ENCODE assay signal across 19 cellular contexts in the genomic region with DNA sequence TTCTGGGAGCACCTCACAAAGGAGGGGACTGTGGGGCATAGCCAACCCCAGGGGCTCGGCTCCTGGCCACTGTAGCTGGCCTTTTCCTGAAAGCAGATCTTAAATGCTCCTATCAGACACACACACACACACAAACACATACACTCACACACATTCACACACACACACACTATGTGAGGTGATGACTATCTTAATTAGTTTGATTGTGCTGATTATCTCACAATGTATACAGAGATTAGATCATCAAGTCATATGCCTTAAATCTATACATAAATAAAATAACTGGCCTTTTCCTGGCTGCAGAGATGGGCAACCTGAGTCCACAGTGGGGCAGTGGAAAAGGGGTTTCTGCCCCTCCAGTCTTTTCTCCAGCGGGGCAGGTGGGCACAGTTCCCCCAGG. TPM values are rescaled to one million over a fixed set of nuclear protein-coding genes. Genes with fewer than 3 reads are reported as not detected.
DNase-seq lines count a peak whose midpoint lies in the region; ATAC-seq and TF ChIP-seq lines count a peak whose summit lies in the region.
"Had no signal": no experiment of that assay in that cellular context is flagged by ENCODE, and none has a peak within 500 bp of the region (broad histone marks: within the 10 kb centered on the region; RNA-seq: fewer than 3 reads in every experiment).

No MANE protein-coding gene starts in this region.

- peaks cover 46% of the 10 kb centered on the region for H3K27me3 ChIP-seq in SK-N-SH (ENCODE audit: insufficient read depth)
- H3K27me3 ChIP-seq in neural progenitor cell: no peaks in the 10 kb centered on the region
- no peaks in the 10 kb centered on the region for H3K27me3 ChIP-seq in body of pancreas

- H3K36me3 Mint-ChIP-seq in neural progenitor cell: no peaks in the 10 kb centered on the region
- H3K36me3 Mint-ChIP-seq: CD8-positive, alpha-beta T cell had no signal

- no peaks in the 10 kb centered on the region for H3K9me3 Mint-ChIP-seq in neural progenitor cell
- H3K9me3 Mint-ChIP-seq: CD8-positive, alpha-beta T cell had no signal

- H3K79me2 ChIP-seq in SK-N-SH (ENCODE audit: insufficient read depth) (no peaks in the 10 kb centered on the region), neural progenitor cell (ENCODE audit: low read depth) (no peaks in the 10 kb centered on the region)

- POLR2A ChIA-PET in SK-N-SH (lab: Yijun Ruan, JAX): no interaction called here

- H3K4me3 ChIP-seq in SK-N-SH (ENCODE audit: low read depth in 2 of 2, low read length in 1 of 2): no peak overlapping the region
- no peak overlapping the region for H3K4me3 ChIP-seq in coronary artery
- no peak overlapping the region for H3K4me3 ChIP-seq in neural progenitor cell
- H3K4me3 ChIP-seq in body of pancreas: no peak overlapping the region
- H3K4me3 ChIP-seq: A549, GM23248, HAP-1, K562 had no signal

- intact Hi-C loops in body of pancreas (cut with DNase I): no loop called here

- peaks cover 10% of the 10 kb centered on the region for H3K27me3 Mint-ChIP-seq in neural progenitor cell (ENCODE audit: insufficient read depth, low read depth)

- peaks cover 32% of the 10 kb centered on the region for H3K4me1 Mint-ChIP-seq in neural progenitor cell

- TF ChIP-seq EP300 in SK-N-SH (IDR thresholded peaks at IDR 0.05; ENCODE audit: borderline replicate concordance in 1 of 2, low read depth in 1 of 2, low read length in 1 of 2): no peak

- peak overlapping the region; percentile 36 for H3K4me3 Mint-ChIP-seq in neural progenitor cell
- H3K4me3 Mint-ChIP-seq: CD8-positive, alpha-beta T cell had no signal

- DNase-seq in SK-N-SH (no peak), coronary artery (ENCODE audit: low spot score) (no peak), neural progenitor cell (ENCODE audit: low spot score) (no peak), NCI-H1417 treated with DMSO at 0.1 percent for 48 hours (lab: John Stamatoyannopoulos, UW) (no peak), body of pancreas (no peak)
- DNase-seq in activated CD4-positive, alpha-beta T cell treated with anti-CD3 and anti-CD28 coated beads for 1 hour: no peak
- DNase-seq: AML-193; Calu3; CD8-positive, alpha-beta T cell; DMS 273 treated with DMSO at 0.1 percent for 48 hours; GM23248; IMR-90 had no signal

- H4K20me1 ChIP-seq in SK-N-SH (ENCODE audit: insufficient read depth): no peaks in the 10 kb centered on the region
- H4K20me1 ChIP-seq in neural progenitor cell (ENCODE audit: low read depth): no peaks in the 10 kb centered on the region

- H3K4me2 ChIP-seq in SK-N-SH (no peak overlapping the region), neural progenitor cell (no peak overlapping the region)
- H3K4me2 ChIP-seq: A549 had no signal

- ATAC-seq in SK-N-SH treated with all-trans-retinoic acid at 6 μM for 48 hours (no peak), body of pancreas (no peak)
- ATAC-seq: CD8-positive, alpha-beta T cell; K562 had no signal

- H3K4me1 ChIP-seq in SK-N-SH (ENCODE audit: control insufficient read depth in 1 of 2, insufficient read depth in 2 of 2, low read depth in 1 of 2, low read length in 1 of 2): no peaks in the 10 kb centered on the region
- H3K4me1 ChIP-seq in neural progenitor cell: peaks cover 23% of the 10 kb centered on the region
- H3K4me1 ChIP-seq in body of pancreas: no peaks in the 10 kb centered on the region
- H3K4me1 ChIP-seq: HAP-1 had no signal

- H3K9me2 ChIP-seq in SK-N-SH: no peaks in the 10 kb centered on the region

- no peak for TF ChIP-seq POLR2A in body of pancreas (IDR thresholded peaks at IDR 0.05)

- TF ChIP-seq CTCF in SK-N-SH (IDR thresholded peaks at IDR 0.05): no peak
- TF ChIP-seq CTCF in coronary artery (IDR thresholded peaks at IDR 0.05): no peak
- TF ChIP-seq CTCF in neural progenitor cell (IDR thresholded peaks at IDR 0.05): no peak
- TF ChIP-seq CTCF in body of pancreas (IDR thresholded peaks at IDR 0.05): no peak

- no peak overlapping the region for H3K9ac ChIP-seq in SK-N-SH
- H3K9ac ChIP-seq in neural progenitor cell: no peak overlapping the region
- H3K9ac ChIP-seq: GM23248 had no signal

- H3K36me3 ChIP-seq in SK-N-SH (replicated peaks in 1 of 2; ENCODE audit: control insufficient read depth in 1 of 2, insufficient read depth in 2 of 2, low read length in 1 of 2): no peaks in the 10 kb centered on the region
- H3K36me3 ChIP-seq in neural progenitor cell: no peaks in the 10 kb centered on the region
- no peaks in the 10 kb centered on the region for H3K36me3 ChIP-seq in body of pancreas (replicated peaks in 1 of 2; ENCODE audit: insufficient read depth in 1 of 2, low read depth in 2 of 2)
- H3K36me3 ChIP-seq: HAP-1 had no signal

- CTCF ChIA-PET in SK-N-SH (lab: Yijun Ruan, JAX): interaction anchor here (3.8 kb wide), 1 partner anchor 15 kb away, joined by 19 read pairs; no protein-coding TSS in a partner anchor

- H2AFZ ChIP-seq in SK-N-SH (ENCODE audit: low read depth) (no peak overlapping the region), neural progenitor cell (replicated peaks) (no peak overlapping the region)
- H2AFZ ChIP-seq: GM23248 had no signal

- H3F3A ChIP-seq in SK-N-SH (replicated peaks; ENCODE audit: insufficient read depth) (no peaks in the 10 kb centered on the region), neural progenitor cell (ENCODE audit: low read depth) (no peaks in the 10 kb centered on the region)

- H3K27ac ChIP-seq in SK-N-SH (ENCODE audit: low read depth in 2 of 2, low read length in 1 of 2) (no peak overlapping the region), coronary artery (peak overlapping the region; percentile 92 to 98), neural progenitor cell (no peak overlapping the region), body of pancreas (no peak overlapping the region)
- H3K27ac ChIP-seq: 22Rv1, GM23248 had no signal

- no peak for TF ChIP-seq RAD21 in SK-N-SH (IDR thresholded peaks at IDR 0.05; ENCODE audit: low read length)

- H3K9me3 ChIP-seq in SK-N-SH (no peaks in the 10 kb centered on the region), neural progenitor cell (ENCODE audit: low read depth) (no peaks in the 10 kb centered on the region), body of pancreas (no peaks in the 10 kb centered on the region)
- H3K9me3 ChIP-seq: A549, HAP-1 had no signal

- 44% methylated on average over 2 of the region's 2 CpGs for WGBS in SK-N-SH (ENCODE audit: low lambda C conversion rate)
- WGBS in body of pancreas, 2 donors: 75 to 77% methylated on average over 2 of the region's 2 CpGs

- no peak overlapping the region for H3K27ac Mint-ChIP-seq in neural progenitor cell
- H3K27ac Mint-ChIP-seq: CD8-positive, alpha-beta T cell had no signal

TF ChIP-seq in SK-N-SH, 30 proteins besides CTCF, POLR2A, EP300 and RAD21:
- TF ChIP-seq SMC3 (IDR thresholded peaks at IDR 0.05; ENCODE audit: low read depth, low read length) (no peak), GATA2 (CRISPR knock-in tag; IDR thresholded peaks at IDR 0.05) (peak; percentile 32; the same call in 1 of the 2 replicates), POLR2AphosphoS5 (IDR thresholded peaks at IDR 0.05; ENCODE audit: low read depth, low read length) (no peak)

TF ChIP-seq in SK-N-SH treated with all-trans-retinoic acid at 6 μM for 48 hours, 23 proteins besides CTCF, POLR2A, EP300 and RAD21:
- TF ChIP-seq ISL1 (CRISPR knock-in tag; IDR thresholded peaks at IDR 0.05) (no peak), ZNF565 (CRISPR knock-in tag; conservative IDR thresholded peaks at IDR 0.05; ENCODE audit: low read depth) (no peak), POU6F1 (CRISPR knock-in tag; IDR thresholded peaks at IDR 0.05; ENCODE audit: borderline replicate concordance, low read depth) (no peak), CSDC2 (CRISPR knock-in tag; IDR thresholded peaks at IDR 0.05) (no peak), OSR1 (CRISPR knock-in tag; IDR thresholded peaks at IDR 0.05) (no peak), PPARA (CRISPR knock-in tag; IDR thresholded peaks at IDR 0.05; ENCODE audit: borderline replicate concordance) (no peak), TOX (CRISPR knock-in tag; IDR thresholded peaks at IDR 0.05; ENCODE audit: borderline replicate concordance) (no peak)
- TF ChIP-seq, protein P1, sequence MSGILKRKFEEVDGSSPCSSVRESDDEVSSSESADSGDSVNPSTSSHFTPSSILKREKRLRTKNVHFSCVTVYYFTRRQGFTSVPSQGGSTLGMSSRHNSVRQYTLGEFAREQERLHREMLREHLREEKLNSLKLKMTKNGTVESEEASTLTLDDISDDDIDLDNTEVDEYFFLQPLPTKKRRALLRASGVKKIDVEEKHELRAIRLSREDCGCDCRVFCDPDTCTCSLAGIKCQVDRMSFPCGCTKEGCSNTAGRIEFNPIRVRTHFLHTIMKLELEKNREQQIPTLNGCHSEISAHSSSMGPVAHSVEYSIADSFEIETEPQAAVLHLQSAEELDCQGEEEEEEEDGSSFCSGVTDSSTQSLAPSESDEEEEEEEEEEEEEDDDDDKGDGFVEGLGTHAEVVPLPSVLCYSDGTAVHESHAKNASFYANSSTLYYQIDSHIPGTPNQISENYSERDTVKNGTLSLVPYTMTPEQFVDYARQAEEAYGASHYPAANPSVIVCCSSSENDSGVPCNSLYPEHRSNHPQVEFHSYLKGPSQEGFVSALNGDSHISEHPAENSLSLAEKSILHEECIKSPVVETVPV (CRISPR knock-in tag; IDR thresholded peaks at IDR 0.05): no peak

RNA-seq across cellular contexts. Expression of gene LGR6, which starts 27.1 kb away (rescaled TPM):
- polyA plus RNA-seq in SK-N-SH (2012; rRNA removed): 0.03 TPM in 1 of 2 replicates, not detected in the other
- polyA plus RNA-seq in SK-N-SH (2012; cell fraction: cytosol; rRNA removed): 0.03 TPM in 1 of 2 replicates, not detected in the other
- polyA plus RNA-seq in SK-N-SH (2012; cell fraction: nucleus; rRNA removed): 0.06 TPM in 1 of 2 replicates, not detected in the other
- total RNA-seq in neural progenitor cell (ENCODE audit: low replicate concordance) (0.25 TPM in 1 of 2 replicates, not detected in the other), body of pancreas (under 1 TPM in 1 of 2 donors, not detected in 1; 0.52 TPM)
- total RNA-seq: Calu3, GM23248, H4, IMR-90 had no signal
- polyA plus RNA-seq: BJ, GM23248, IMR-90 had no signal

Comparison
In these comparisons a context has a peak if more than half of its experiments do, and no peak if none do; other contexts are left out.
1. H3K27ac ChIP-seq: peak in coronary artery (2 of 2); none in SK-N-SH (0 of 2), neural progenitor cell (single experiment) and body of pancreas (0 of 4).